16 cellular contexts compared by ENCODE assay signal in genomic region chr11:64572143-64572542, GRCh38. TPM values are rescaled to one million over a fixed set of nuclear protein-coding genes. Genes with fewer than 3 reads are reported as not detected.
"Had no signal": no experiment of that assay in that cellular context is flagged by ENCODE, and none has a peak within 500 bp of the region (broad histone marks: within the 10 kb centered on the region; RNA-seq: fewer than 3 reads in every experiment).

No MANE protein-coding gene starts in this region.

- H3K4me1 ChIP-seq: left lung had no signal

- H3K36me3 Mint-ChIP-seq: activated naive CD4-positive, alpha-beta T cell treated with anti-CD3 and anti-CD28 coated beads, Interleukin-2, amount 10 ng/mL, durations not matched to agents 7 days and 5 days had no signal

- H3K4me1 Mint-ChIP-seq: activated naive CD4-positive, alpha-beta T cell treated with anti-CD3 and anti-CD28 coated beads, Interleukin-2, amount 10 ng/mL, durations not matched to agents 7 days and 5 days; activated T-helper 17 cell treated with anti-CD3 and anti-CD28 coated beads, Interleukin-2, amount 50 U/mL, for 72 hours had no signal

- H3K9me3 Mint-ChIP-seq: activated naive CD4-positive, alpha-beta T cell treated with anti-CD3 and anti-CD28 coated beads, Interleukin-2, amount 10 ng/mL, durations not matched to agents 7 days and 5 days; activated T-helper 17 cell treated with anti-CD3 and anti-CD28 coated beads, Interleukin-2, amount 50 U/mL, for 72 hours; endodermal cell; nephron; T-helper 2 cell treated with Interferon-gamma antibody and Interleukin-4, amounts not matched to agents 5 μg/mL and 100 μg/mL, for 36 hours had no signal

- H3K4me3 ChIP-seq: cardiac muscle cell, dorsolateral prefrontal cortex, left lung had no signal

- H3K27me3 ChIP-seq: cardiac muscle cell, dorsolateral prefrontal cortex had no signal

- DNase-seq: activated CD4-positive, alpha-beta T cell treated with anti-CD3 and anti-CD28 coated beads for 1 hour; activated CD4-positive, alpha-beta T cell treated with anti-CD3 and anti-CD28 coated beads, Interleukin-2, amount 50 U/mL, for 48 hours; activated naive CD4-positive, alpha-beta T cell treated with anti-CD3 and anti-CD28 coated beads, Interleukin-2, amount 10 ng/mL, durations not matched to agents 7 days and 5 days; kidney; left lung had no signal

- H3K36me3 ChIP-seq: cardiac muscle cell, left lung had no signal

- ATAC-seq: activated T-helper 17 cell treated with anti-CD3 and anti-CD28 coated beads, Interleukin-2, amount 50 U/mL, for 72 hours; sciatic nerve had no signal

- H3K27ac Mint-ChIP-seq: activated naive CD4-positive, alpha-beta T cell treated with anti-CD3 and anti-CD28 coated beads, Interleukin-2, amount 10 ng/mL, durations not matched to agents 7 days and 5 days; activated T-helper 17 cell treated with anti-CD3 and anti-CD28 coated beads, Interleukin-2, amount 50 U/mL, for 72 hours; endodermal cell; T-helper 2 cell treated with Interferon-gamma antibody and Interleukin-4, amounts not matched to agents 5 μg/mL and 100 μg/mL, for 36 hours had no signal

- H3K4me3 Mint-ChIP-seq: activated naive CD4-positive, alpha-beta T cell treated with anti-CD3 and anti-CD28 coated beads, Interleukin-2, amount 10 ng/mL, durations not matched to agents 7 days and 5 days; activated T-helper 17 cell treated with anti-CD3 and anti-CD28 coated beads, Interleukin-2, amount 50 U/mL, for 72 hours; endodermal cell; T-helper 2 cell treated with Interferon-gamma antibody and Interleukin-4, amounts not matched to agents 5 μg/mL and 100 μg/mL, for 36 hours had no signal

- H3K27ac ChIP-seq: cardiac muscle cell, dorsolateral prefrontal cortex, left lung had no signal

RNA-seq across cellular contexts. Expression of gene SLC22A11, which starts 16.4 kb away (rescaled TPM):
- total RNA-seq: activated T-helper 17 cell treated with anti-CD3 and anti-CD28 coated beads, Interleukin-2, amount 50 U/mL, for 72 hours; cardiac muscle cell; endodermal cell; left lung; osteocyte; pulmonary artery endothelial cell; sciatic nerve had no signal
- polyA plus RNA-seq: esophagus had no signal

RNA-seq across cellular contexts. Expression of gene SLC22A12, which starts 18.9 kb away (rescaled TPM):
- total RNA-seq: activated T-helper 17 cell treated with anti-CD3 and anti-CD28 coated beads, Interleukin-2, amount 50 U/mL, for 72 hours; cardiac muscle cell; dorsolateral prefrontal cortex; endodermal cell; left lung; osteocyte; pulmonary artery endothelial cell; sciatic nerve had no signal
- polyA plus RNA-seq: cardiac muscle cell, esophagus, thymus had no signal
